Comparison of ENCODE assay signal across 1 cellular context in the genomic region with DNA sequence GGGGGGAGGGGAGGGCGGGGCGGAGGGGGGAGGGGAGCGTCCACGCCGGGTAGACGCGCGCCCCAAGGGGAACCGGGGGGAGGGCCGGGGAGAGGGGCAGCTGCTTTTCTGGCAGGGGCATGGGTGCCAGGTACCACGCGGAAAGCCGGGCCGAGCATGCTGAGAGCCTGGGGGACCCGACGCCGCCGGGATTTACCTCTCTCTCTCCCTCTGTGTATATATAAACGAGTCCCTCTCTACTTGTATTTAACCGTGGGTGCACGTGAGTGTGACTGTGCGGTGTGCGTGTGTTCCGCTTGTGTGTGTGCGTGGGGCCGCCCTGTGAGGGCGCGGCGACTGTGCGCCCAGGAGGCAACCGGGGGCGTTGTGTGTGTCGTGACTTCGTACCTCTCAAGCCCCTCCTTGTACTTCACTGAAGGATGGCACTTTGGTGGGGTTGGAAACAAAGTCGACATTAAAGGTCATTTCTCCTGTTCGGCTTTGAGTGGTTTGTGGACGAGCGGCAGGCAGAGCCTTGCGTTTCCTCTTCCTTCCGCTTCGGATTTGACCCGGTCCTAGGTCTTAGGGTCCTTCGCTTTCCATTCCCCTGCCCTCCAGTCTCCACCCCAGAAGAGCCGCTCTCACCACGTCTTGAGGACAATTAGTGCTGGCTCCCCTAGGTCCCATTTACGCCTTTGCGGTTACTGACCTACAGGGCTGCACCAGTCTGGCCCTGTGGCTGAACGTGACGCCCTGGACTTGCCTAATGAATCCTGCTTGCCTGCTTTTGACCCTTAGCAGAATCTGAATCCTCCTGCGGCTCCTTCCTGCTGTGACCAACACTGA.
TF ChIP-seq lines count a peak whose summit lies in the region.

No MANE protein-coding gene starts in this region.

TF ChIP-seq in GM12878, 131 proteins besides CTCF, POLR2A, EP300 and RAD21:
- no peak for TF ChIP-seq PAX8 (IDR thresholded peaks at IDR 0.05)
- TF ChIP-seq ATF7 (IDR thresholded peaks at IDR 0.05; ENCODE audit: low read depth): no peak
- TF ChIP-seq EZH2 (IDR thresholded peaks at IDR 0.05; ENCODE audit: borderline replicate concordance, control insufficient read depth, low read depth, low read length): 0 out of 2 replicates have a peak, but pooled peaks have one; percentile 63
- TF ChIP-seq MXI1 (IDR thresholded peaks at IDR 0.05; ENCODE audit: low read depth, low read length): no peak
- no peak for TF ChIP-seq TCF7 (IDR thresholded peaks at IDR 0.05; ENCODE audit: borderline replicate concordance)
TF ChIP-seq in GM12878: peak in this region for 1.
